ENCODE assay signal across 8 cellular contexts in genomic region chr2:27379840-27380625, GRCh38. TPM values are rescaled to one million over a fixed set of nuclear protein-coding genes. Genes with fewer than 3 reads are reported as not detected.
DNase-seq lines count a peak whose midpoint lies in the region; ATAC-seq and TF ChIP-seq lines count a peak whose summit lies in the region.

No MANE protein-coding gene starts in this region.

- peak overlapping the region; percentile 78 for H3K4me3 ChIP-seq in CD8-positive, alpha-beta memory T cell (ENCODE audit: low read length)
- H3K4me3 ChIP-seq in urinary bladder (ENCODE audit: low read depth, low read length), result peak overlapping the region; percentile 80

- peak in 4 of 5 donors; percentile 26 to 68 (median 46) for DNase-seq in CD8-positive, alpha-beta memory T cell
- peak; percentile 65 for DNase-seq in MV-4-11 (lab: John Stamatoyannopoulos, UW)
- peak; percentile 66 for DNase-seq in activated CD8-positive, alpha-beta T cell treated with anti-CD3 and anti-CD28 coated beads for 36 hours
- DNase-seq in fibroblast of peridontal ligament (ENCODE audit: extremely low read depth), result peak; percentile 42
- DNase-seq in natural killer cell treated with Interleukin-12 subunit alpha and Interleukin-12 subunit beta and Interleukin-15 and Interleukin-18, amount 100 ng/mL, for 72 hours (ENCODE audit: low spot score), result peak; percentile 86
- no peak for DNase-seq in HuH-7.5 (ENCODE audit: low spot score)

- H3K36me3 Mint-ChIP-seq in CD8-positive, alpha-beta memory T cell, result peaks cover 0 to 88% (median 18%) of the 10 kb centered on the region in 3 donors
- peaks cover 69% of the 10 kb centered on the region for H3K36me3 Mint-ChIP-seq in activated CD8-positive, alpha-beta T cell treated with anti-CD3 and anti-CD28 coated beads for 36 hours (ENCODE audit: low read depth)
- peaks cover 21% of the 10 kb centered on the region for H3K36me3 Mint-ChIP-seq in natural killer cell treated with Interleukin-12 subunit alpha and Interleukin-12 subunit beta and Interleukin-15 and Interleukin-18, amount 100 ng/mL, for 72 hours

- peak overlapping the region; percentile 87 to 95 (median 90) for H3K4me3 Mint-ChIP-seq in CD8-positive, alpha-beta memory T cell
- H3K4me3 Mint-ChIP-seq in activated CD8-positive, alpha-beta T cell treated with anti-CD3 and anti-CD28 coated beads for 36 hours, result peak overlapping the region; percentile 81
- peak overlapping the region; percentile 87 for H3K4me3 Mint-ChIP-seq in natural killer cell treated with Interleukin-12 subunit alpha and Interleukin-12 subunit beta and Interleukin-15 and Interleukin-18, amount 100 ng/mL, for 72 hours

- ATAC-seq in GM21423 (IDR thresholded peaks at IDR 0.05; ENCODE audit: unreplicated experiment), result peak; percentile 31
- peak; percentile 52 for ATAC-seq in activated CD8-positive, alpha-beta T cell treated with anti-CD3 and anti-CD28 coated beads for 36 hours
- peak; percentile 74 to 85 for ATAC-seq in natural killer cell treated with Interleukin-12 subunit alpha and Interleukin-12 subunit beta and Interleukin-15 and Interleukin-18, amount 100 ng/mL, for 72 hours

- WGBS in urinary bladder, result under 1% methylated on average over 35 of the region's 35 CpGs

- no peaks in the 10 kb centered on the region for H3K9me3 Mint-ChIP-seq in CD8-positive, alpha-beta memory T cell
- H3K9me3 Mint-ChIP-seq in activated CD8-positive, alpha-beta T cell treated with anti-CD3 and anti-CD28 coated beads for 36 hours, result no peaks in the 10 kb centered on the region
- H3K9me3 Mint-ChIP-seq in natural killer cell treated with Interleukin-12 subunit alpha and Interleukin-12 subunit beta and Interleukin-15 and Interleukin-18, amount 100 ng/mL, for 72 hours, result no peaks in the 10 kb centered on the region

- H3K27me3 ChIP-seq in CD8-positive, alpha-beta memory T cell (ENCODE audit: insufficient read depth, low read length, poor library complexity, severe bottlenecking), result no peaks in the 10 kb centered on the region

- peak overlapping the region; percentile 92 to 97 (median 95) for H3K27ac Mint-ChIP-seq in CD8-positive, alpha-beta memory T cell
- peak overlapping the region; percentile 90 for H3K27ac Mint-ChIP-seq in activated CD8-positive, alpha-beta T cell treated with anti-CD3 and anti-CD28 coated beads for 36 hours
- H3K27ac Mint-ChIP-seq in natural killer cell treated with Interleukin-12 subunit alpha and Interleukin-12 subunit beta and Interleukin-15 and Interleukin-18, amount 100 ng/mL, for 72 hours, result peak overlapping the region; percentile 93 to 95

- H3K36me3 ChIP-seq in CD8-positive, alpha-beta memory T cell (ENCODE audit: insufficient read depth, low read length), result peaks cover 37% of the 10 kb centered on the region
- H3K36me3 ChIP-seq in urinary bladder (ENCODE audit: insufficient read depth), result no peaks in the 10 kb centered on the region

- H3K27ac ChIP-seq in CD8-positive, alpha-beta memory T cell (ENCODE audit: low read depth, low read length), result peak overlapping the region; percentile 83
- peak overlapping the region; percentile 86 for H3K27ac ChIP-seq in urinary bladder (ENCODE audit: low read depth)

- CTCF ChIA-PET in CD8-positive, alpha-beta memory T cell (lab: Charles Lee), result interaction anchor here (1.5 to 4.0 kb wide), 3 partner anchors 10 to 30 kb away, joined by 3 to 21 read pairs (median 7); partner anchors contain the start of genes EIF2B4, PPM1G and SNX17
- CTCF ChIA-PET in activated CD8-positive, alpha-beta T cell treated with anti-CD3 and anti-CD28 coated beads for 36 hours (lab: Charles Lee), result interaction anchor here (1.0 to 1.8 kb wide), 7 partner anchors 9 to 303 kb away, joined by 4 to 10 read pairs (median 5); partner anchors contain the start of genes EIF2B4, NRBP1 and SNX17

- peaks cover 23 to 37% (median 28%) of the 10 kb centered on the region in 3 donors for H3K4me1 Mint-ChIP-seq in CD8-positive, alpha-beta memory T cell
- H3K4me1 Mint-ChIP-seq in activated CD8-positive, alpha-beta T cell treated with anti-CD3 and anti-CD28 coated beads for 36 hours (ENCODE audit: low read depth), result peaks cover 24% of the 10 kb centered on the region
- H3K4me1 Mint-ChIP-seq in natural killer cell treated with Interleukin-12 subunit alpha and Interleukin-12 subunit beta and Interleukin-15 and Interleukin-18, amount 100 ng/mL, for 72 hours (ENCODE audit: low read depth in 2 of 2), result peaks cover 20 to 35% of the 10 kb centered on the region in 2 donors

- H3K4me1 ChIP-seq in CD8-positive, alpha-beta memory T cell (ENCODE audit: insufficient read depth, low read length), result peaks cover 20% of the 10 kb centered on the region
- H3K4me1 ChIP-seq in urinary bladder (ENCODE audit: insufficient read depth), result no peaks in the 10 kb centered on the region

- TF ChIP-seq CTCF in activated CD8-positive, alpha-beta T cell treated with anti-CD3 and anti-CD28 coated beads for 36 hours (IDR thresholded peaks at IDR 0.05), result no peak

- intact Hi-C loops in activated CD8-positive, alpha-beta T cell treated with anti-CD3 and anti-CD28 coated beads for 36 hours (cut with micrococcal nuclease), result no loop called here

- no peaks in the 10 kb centered on the region for H3K9me3 ChIP-seq in CD8-positive, alpha-beta memory T cell (ENCODE audit: low read length)

- POLR2A ChIA-PET in CD8-positive, alpha-beta memory T cell (lab: Charles Lee), result interaction anchor here (1.3 to 2.6 kb wide), 5 partner anchors 8 to 49 kb away, joined by 3 to 18 read pairs (median 7); partner anchors contain the start of genes EIF2B4, GTF3C2 and PPM1G
- POLR2A ChIA-PET in activated CD8-positive, alpha-beta T cell treated with anti-CD3 and anti-CD28 coated beads for 36 hours (lab: Charles Lee), result interaction anchor here (0.5 to 4.8 kb wide), 18 partner anchors 10 to 306 kb away, joined by 3 to 59 read pairs (median 4); partner anchors contain the start of genes EIF2B4, GTF3C2, MPV17 and NRBP1

- no peaks in the 10 kb centered on the region for H3K27me3 Mint-ChIP-seq in CD8-positive, alpha-beta memory T cell
- H3K27me3 Mint-ChIP-seq in activated CD8-positive, alpha-beta T cell treated with anti-CD3 and anti-CD28 coated beads for 36 hours, result no peaks in the 10 kb centered on the region
- H3K27me3 Mint-ChIP-seq in natural killer cell treated with Interleukin-12 subunit alpha and Interleukin-12 subunit beta and Interleukin-15 and Interleukin-18, amount 100 ng/mL, for 72 hours, result no peaks in the 10 kb centered on the region

RNA-seq across cellular contexts. Expression of gene ZNF513, which starts 0.5 kb away (rescaled TPM):
- 1 to 10 TPM; 9.2 to 9.9 TPM for total RNA-seq in CD8-positive, alpha-beta memory T cell
- 4.7 TPM for polyA plus RNA-seq in CD8-positive, alpha-beta memory T cell
- total RNA-seq in activated CD8-positive, alpha-beta T cell treated with anti-CD3 and anti-CD28 coated beads for 36 hours, result 1 to 10 TPM; 6.8 to 7.2 TPM
- total RNA-seq in natural killer cell treated with Interleukin-12 subunit alpha and Interleukin-12 subunit beta and Interleukin-15 and Interleukin-18, amount 100 ng/mL, for 72 hours, result 10 to 100 TPM; 21.8 to 23.6 TPM
- total RNA-seq in urinary bladder, result 6.1 TPM
- polyA plus RNA-seq in urinary bladder, result 19.9 TPM

RNA-seq across cellular contexts. Expression of gene SNX17, which starts 9.6 kb away (rescaled TPM):
- 100 to 1,000 TPM; 122 to 130 TPM for total RNA-seq in CD8-positive, alpha-beta memory T cell
- polyA plus RNA-seq in CD8-positive, alpha-beta memory T cell, result 211 TPM
- 10 to 100 TPM; 74.5 to 82.3 TPM for total RNA-seq in activated CD8-positive, alpha-beta T cell treated with anti-CD3 and anti-CD28 coated beads for 36 hours
- 100 to 1,000 TPM; 100 to 113 TPM for total RNA-seq in natural killer cell treated with Interleukin-12 subunit alpha and Interleukin-12 subunit beta and Interleukin-15 and Interleukin-18, amount 100 ng/mL, for 72 hours
- 69.8 TPM for total RNA-seq in urinary bladder
- polyA plus RNA-seq in urinary bladder, result 105 TPM

RNA-seq across cellular contexts. Expression of gene EIF2B4, which starts 9.9 kb away (rescaled TPM):
- total RNA-seq in CD8-positive, alpha-beta memory T cell, result 10 to 100 TPM; 46.6 to 47.1 TPM
- 32.7 TPM for polyA plus RNA-seq in CD8-positive, alpha-beta memory T cell
- total RNA-seq in activated CD8-positive, alpha-beta T cell treated with anti-CD3 and anti-CD28 coated beads for 36 hours, result 10 to 100 TPM; 29.2 to 30.4 TPM
- 10 to 100 TPM; 49.5 to 52.0 TPM for total RNA-seq in natural killer cell treated with Interleukin-12 subunit alpha and Interleukin-12 subunit beta and Interleukin-15 and Interleukin-18, amount 100 ng/mL, for 72 hours
- 11.2 TPM for total RNA-seq in urinary bladder
- 48.8 TPM for polyA plus RNA-seq in urinary bladder

RNA-seq across cellular contexts. Expression of gene GTF3C2, which starts 23.5 kb away (rescaled TPM):
- 10 to 100 TPM; 76.7 to 81.7 TPM for total RNA-seq in CD8-positive, alpha-beta memory T cell
- 43.5 TPM for polyA plus RNA-seq in CD8-positive, alpha-beta memory T cell
- total RNA-seq in activated CD8-positive, alpha-beta T cell treated with anti-CD3 and anti-CD28 coated beads for 36 hours, result 10 to 100 TPM; 57.6 to 63.6 TPM
- 100 to 1,000 TPM in 1 of 2 donors, 10 to 100 TPM in 1; 85.4 to 107 TPM for total RNA-seq in natural killer cell treated with Interleukin-12 subunit alpha and Interleukin-12 subunit beta and Interleukin-15 and Interleukin-18, amount 100 ng/mL, for 72 hours
- 37.7 TPM for total RNA-seq in urinary bladder
- 29.9 TPM for polyA plus RNA-seq in urinary bladder

RNA-seq across cellular contexts. Expression of gene PPM1G, which starts 29.4 kb away (rescaled TPM):
- 100 to 1,000 TPM; 189 to 191 TPM for total RNA-seq in CD8-positive, alpha-beta memory T cell
- polyA plus RNA-seq in CD8-positive, alpha-beta memory T cell, result 104 TPM
- 100 to 1,000 TPM; 138 to 142 TPM for total RNA-seq in activated CD8-positive, alpha-beta T cell treated with anti-CD3 and anti-CD28 coated beads for 36 hours
- 100 to 1,000 TPM; 110 to 158 TPM for total RNA-seq in natural killer cell treated with Interleukin-12 subunit alpha and Interleukin-12 subunit beta and Interleukin-15 and Interleukin-18, amount 100 ng/mL, for 72 hours
- 30.0 TPM for total RNA-seq in urinary bladder
- 65.5 TPM for polyA plus RNA-seq in urinary bladder
